23 cellular contexts compared by ENCODE assay signal in genomic region chr4:24067367-24067766, GRCh38.
DNase-seq lines count a peak whose midpoint lies in the region; ATAC-seq and TF ChIP-seq lines count a peak whose summit lies in the region.
"Had no signal": no experiment of that assay in that cellular context is flagged by ENCODE, and none has a peak within 500 bp of the region (broad histone marks: within the 10 kb centered on the region; RNA-seq: fewer than 3 reads in every experiment).

No MANE protein-coding gene starts in this region.

- H3K36me3 ChIP-seq in IMR-90 (ENCODE audit: control insufficient read depth, insufficient read depth, low read length) (no peaks in the 10 kb centered on the region), gastrocnemius medialis (no peaks in the 10 kb centered on the region), right lobe of liver (no peaks in the 10 kb centered on the region), smooth muscle cell (ENCODE audit: low read depth) (no peaks in the 10 kb centered on the region)
- H3K36me3 ChIP-seq: esophagus muscularis mucosa, lower lobe of right lung, pancreas, tibial nerve had no signal

- POLR2A ChIA-PET in IMR-90 (lab: Charles Lee; ENCODE audit: unreplicated experiment), result no interaction called here

- H2BK15ac ChIP-seq in IMR-90 (ENCODE audit: low read depth, low read length), result peak overlapping the region; percentile 58; the same call in 2 of the 3 replicates

- H3K4me2 ChIP-seq in IMR-90 (ENCODE audit: low read depth, low read length) (no peak overlapping the region; the same call in 1 of the 2 replicates), smooth muscle cell (no peak overlapping the region)
- H3K4me2 ChIP-seq: GM23338 had no signal

- CTCF ChIA-PET in Calu3 (lab: Charles Lee), result no interaction called here
- CTCF ChIA-PET in IMR-90 (lab: Yijun Ruan, JAX), result interaction anchor here (0.9 kb wide), 1 partner anchor 16 kb away, joined by 4 read pairs; no protein-coding TSS in a partner anchor

- TF ChIP-seq CTCF in Calu3 (IDR thresholded peaks at IDR 0.05; ENCODE audit: unreplicated experiment) (no peak), IMR-90 (conservative IDR thresholded peaks at IDR 0.05; ENCODE audit: low read depth, low read length) (no peak), gastrocnemius medialis (IDR thresholded peaks at IDR 0.05 in 4 of 5, conservative IDR thresholded peaks at IDR 0.05 in 1 of 5) (no peak), right lobe of liver (IDR thresholded peaks at IDR 0.05) (no peak), smooth muscle cell (IDR thresholded peaks at IDR 0.05; ENCODE audit: borderline replicate concordance, insufficient read depth, poor library complexity, severe bottlenecking) (no peak)

- peak overlapping the region; percentile 78 for H3K4ac ChIP-seq in IMR-90 (ENCODE audit: low read depth, low read length)

- ATAC-seq in IMR-90 (ENCODE audit: low read depth) (no peak), left cardiac atrium (peak; percentile 14 to 43), gastrocnemius medialis (peak; percentile 72 to 78), right lobe of liver (no peak)
- ATAC-seq: GM23338; lower lobe of right lung; natural killer cell treated with Interleukin-12 subunit alpha and Interleukin-12 subunit beta and Interleukin-15 and Interleukin-18, amount 100 ng/mL, for 72 hours had no signal

- H2BK120ac ChIP-seq in IMR-90 (ENCODE audit: low read depth, low read length), result peak overlapping the region; percentile 78

- TF ChIP-seq RAD21 in IMR-90 (IDR thresholded peaks at IDR 0.05; ENCODE audit: low read length), result no peak

- no peaks in the 10 kb centered on the region for H3K36me3 Mint-ChIP-seq in Calu3 (ENCODE audit: insufficient read depth, unreplicated experiment)
- H3K36me3 Mint-ChIP-seq: natural killer cell treated with Interleukin-12 subunit alpha and Interleukin-12 subunit beta and Interleukin-15 and Interleukin-18, amount 100 ng/mL, for 72 hours had no signal

- H3K4me3 Mint-ChIP-seq in Calu3 (ENCODE audit: low read depth, unreplicated experiment), result no peak overlapping the region
- H3K4me3 Mint-ChIP-seq: activated CD4-positive, alpha-beta memory T cell treated with anti-CD3 and anti-CD28 coated beads, Interleukin-2, amount 10 ng/mL, durations not matched to agents 7 days and 5 days; GM23338; natural killer cell treated with Interleukin-12 subunit alpha and Interleukin-12 subunit beta and Interleukin-15 and Interleukin-18, amount 100 ng/mL, for 72 hours; T-helper 2 cell treated with Interferon-gamma antibody and Interleukin-4, amounts not matched to agents 5 μg/mL and 100 μg/mL, for 36 hours had no signal

- TF ChIP-seq POLR2A in IMR-90 (IDR thresholded peaks at IDR 0.05; ENCODE audit: low read depth, low read length) (no peak), gastrocnemius medialis (IDR thresholded peaks at IDR 0.05) (no peak), right lobe of liver (IDR thresholded peaks at IDR 0.05) (no peak)

- peak overlapping the region; percentile 95 for H2BK5ac ChIP-seq in IMR-90 (ENCODE audit: low read depth, low read length, poor library complexity, severe bottlenecking)

- peaks cover 34% of the 10 kb centered on the region for H3K4me1 Mint-ChIP-seq in Calu3 (ENCODE audit: low read depth, unreplicated experiment)
- H3K4me1 Mint-ChIP-seq: activated CD4-positive, alpha-beta memory T cell treated with anti-CD3 and anti-CD28 coated beads, Interleukin-2, amount 10 ng/mL, durations not matched to agents 7 days and 5 days; GM23338 had no signal

- peak overlapping the region; percentile 74; the same call in 1 of the 2 replicates for H3K18ac ChIP-seq in IMR-90 (ENCODE audit: low read depth, low read length)

- intact Hi-C loops in Calu3 (cut with micrococcal nuclease; ENCODE audit: unreplicated experiment), result no loop called here
- intact Hi-C loops in IMR-90 (cut with micrococcal nuclease), result no loop called here
- intact Hi-C loops in left cardiac atrium (cut with DNase I), result no loop called here
- intact Hi-C loops in gastrocnemius medialis (cut with DNase I; ENCODE audit: low total_unique reads), result loop anchor here (5.0 to 10.0 kb wide), 2 partner anchors 350 to 517 kb away; partner anchors contain the start of gene DHX15
- intact Hi-C loops in right lobe of liver (cut with DNase I), result no loop called here

- peak overlapping the region; percentile 38 to 47; a peak in 3 of 4 replicates for H4K8ac ChIP-seq in IMR-90 (ENCODE audit: low read depth in 2 of 2, low read length in 2 of 2)

- peak overlapping the region; percentile 11; the same call in 1 of the 2 replicates for H3K23ac ChIP-seq in IMR-90 (ENCODE audit: low read depth, low read length)

- H3K9me3 Mint-ChIP-seq in Calu3 (ENCODE audit: low read depth, unreplicated experiment), result no peaks in the 10 kb centered on the region
- H3K9me3 Mint-ChIP-seq: GM23338; T-helper 2 cell treated with Interferon-gamma antibody and Interleukin-4, amounts not matched to agents 5 μg/mL and 100 μg/mL, for 36 hours had no signal

- no peaks in the 10 kb centered on the region for H3K79me2 ChIP-seq in smooth muscle cell (ENCODE audit: low read depth)

- DNase-seq in Calu3, result no peak
- DNase-seq in IMR-90, result no peak
- DNase-seq in left cardiac atrium, result no peak
- peak; percentile 22 to 48 for DNase-seq in gastrocnemius medialis
- DNase-seq in right lobe of liver, result no peak
- no peak for DNase-seq in smooth muscle cell (lab: John Stamatoyannopoulos, UW; ENCODE audit: unreplicated experiment)
- no peak for DNase-seq in middle frontal gyrus (ENCODE audit: extremely low spot score, low spot score)
- DNase-seq: activated CD4-positive, alpha-beta memory T cell treated with anti-CD3 and anti-CD28 coated beads, Interleukin-2, amount 10 ng/mL, durations not matched to agents 7 days and 5 days; activated CD8-positive, alpha-beta memory T cell treated with anti-CD3 and anti-CD28 coated beads, Interleukin-2, amount 50 U/mL, for 4 hours; activated naive CD4-positive, alpha-beta T cell treated with Interleukin-2 at 50 U/mL for 16 hours; DND-41; lower lobe of right lung; mucosa of descending colon; NCI-H1105; NCI-H187; stimulated activated CD4-positive, alpha-beta T cell treated with anti-CD3 and anti-CD28 coated beads, Interleukin-4, amount 100 ng/mL, for 24 hours had no signal

- 0 out of 2 replicates have a peak overlapping the region, but pooled peaks have one; percentile 6 for H3K56ac ChIP-seq in IMR-90 (ENCODE audit: extremely low read depth, insufficient read depth, low read length)

- H3K9me3 ChIP-seq in IMR-90 (ENCODE audit: control insufficient read depth, insufficient read depth, low read length), result no peaks in the 10 kb centered on the region
- no peaks in the 10 kb centered on the region for H3K9me3 ChIP-seq in gastrocnemius medialis
- no peaks in the 10 kb centered on the region for H3K9me3 ChIP-seq in right lobe of liver
- H3K9me3 ChIP-seq in smooth muscle cell (replicated peaks; ENCODE audit: low read depth), result no peaks in the 10 kb centered on the region
- H3K9me3 ChIP-seq: esophagus muscularis mucosa, lower lobe of right lung, mucosa of descending colon, pancreas, tibial nerve had no signal

- H3K9ac ChIP-seq in IMR-90 (ENCODE audit: low read depth, low read length) (no peak overlapping the region), smooth muscle cell (ENCODE audit: low read depth) (no peak overlapping the region)

- H4K5ac ChIP-seq in IMR-90 (ENCODE audit: low read depth, low read length), result peak overlapping the region; percentile 45; the same call in 1 of the 2 replicates

- H3K27me3 Mint-ChIP-seq in Calu3 (ENCODE audit: unreplicated experiment), result no peaks in the 10 kb centered on the region
- H3K27me3 Mint-ChIP-seq: activated CD4-positive, alpha-beta memory T cell treated with anti-CD3 and anti-CD28 coated beads, Interleukin-2, amount 10 ng/mL, durations not matched to agents 7 days and 5 days; natural killer cell treated with Interleukin-12 subunit alpha and Interleukin-12 subunit beta and Interleukin-15 and Interleukin-18, amount 100 ng/mL, for 72 hours had no signal

- H4K20me1 ChIP-seq in IMR-90 (ENCODE audit: insufficient read depth, low read length), result no peaks in the 10 kb centered on the region
- H4K20me1 ChIP-seq in smooth muscle cell (ENCODE audit: low read depth), result no peaks in the 10 kb centered on the region

- peak overlapping the region; percentile 62 for H2AK9ac ChIP-seq in IMR-90 (replicated peaks; ENCODE audit: low read depth, low read length, poor library complexity)

- H3K27me3 ChIP-seq in IMR-90 (ENCODE audit: control insufficient read depth, insufficient read depth, low read length) (no peaks in the 10 kb centered on the region), gastrocnemius medialis (no peaks in the 10 kb centered on the region), right lobe of liver (no peaks in the 10 kb centered on the region), smooth muscle cell (ENCODE audit: low read depth) (no peaks in the 10 kb centered on the region)
- H3K27me3 ChIP-seq: esophagus muscularis mucosa, pancreas, tibial nerve had no signal

- H4K91ac ChIP-seq in IMR-90 (ENCODE audit: insufficient read depth, low read depth, low read length), result peak overlapping the region; percentile 64

- H3K79me1 ChIP-seq in IMR-90 (ENCODE audit: low read depth in 1 of 2, low read length in 2 of 2), result no peaks in the 10 kb centered on the region; a peak in 1 of 4 replicates

- in situ Hi-C loops in IMR-90 (cut with MboI; ENCODE audit: low sequenced_read_pairs), result no loop called here
- in situ Hi-C loops in gastrocnemius medialis (cut with MboI; ENCODE audit: low sequenced_read_pairs in 4 of 4), result no loop called here

- H2BK20ac ChIP-seq in IMR-90 (ENCODE audit: low read depth, low read length), result peak overlapping the region; percentile 42; the same call in 1 of the 2 replicates

- H3K4me1 ChIP-seq in IMR-90 (ENCODE audit: control insufficient read depth, insufficient read depth, low read length), result peaks cover 14% of the 10 kb centered on the region
- peaks cover 5 to 6% of the 10 kb centered on the region in 2 donors for H3K4me1 ChIP-seq in gastrocnemius medialis
- no peaks in the 10 kb centered on the region for H3K4me1 ChIP-seq in right lobe of liver
- peaks cover 6% of the 10 kb centered on the region for H3K4me1 ChIP-seq in smooth muscle cell (ENCODE audit: low read depth)
- H3K4me1 ChIP-seq: lower lobe of right lung, pancreas, tibial nerve had no signal

- no TSS peak for BruUV-seq in Calu3 (replicated peaks; lab: Mats Ljungman, UMichigan)
- no TSS peak for BruUV-seq in IMR-90 (replicated peaks; lab: Mats Ljungman, UMichigan)

- WGBS in IMR-90 (ENCODE audit: extremely low coverage in 2 of 2, insufficient read length in 1 of 2), 2 experiments, result 73% methylated on average over 7 of the region's 9 CpGs; no CpG with 5 or more reads in 1 of the 2 experiments
- 83% methylated on average over 7 of the region's 9 CpGs for WGBS in right lobe of liver (ENCODE audit: insufficient coverage, low coverage, low lambda C conversion rate, missing lambda C conversion rate)
- 70% methylated on average over 9 of the region's 9 CpGs for WGBS in smooth muscle cell (ENCODE audit: low lambda C conversion rate)

- dilution Hi-C loops in IMR-90 (cut with HindIII; ENCODE audit: low sequenced_read_pairs, unreplicated experiment), result no loop called here

- peak overlapping the region; percentile 96 for H3K27ac Mint-ChIP-seq in Calu3 (ENCODE audit: unreplicated experiment)
- H3K27ac Mint-ChIP-seq: activated CD4-positive, alpha-beta memory T cell treated with anti-CD3 and anti-CD28 coated beads, Interleukin-2, amount 10 ng/mL, durations not matched to agents 7 days and 5 days; GM23338; natural killer cell treated with Interleukin-12 subunit alpha and Interleukin-12 subunit beta and Interleukin-15 and Interleukin-18, amount 100 ng/mL, for 72 hours; T-helper 2 cell treated with Interferon-gamma antibody and Interleukin-4, amounts not matched to agents 5 μg/mL and 100 μg/mL, for 36 hours had no signal

- H3K14ac ChIP-seq in IMR-90 (replicated peaks; ENCODE audit: low read depth, low read length), result peak overlapping the region; percentile 16

- H2AK5ac ChIP-seq in IMR-90 (ENCODE audit: low read depth, low read length), result peak overlapping the region; percentile 84

- no peak overlapping the region; the same call in 1 of the 2 replicates for H3K27ac ChIP-seq in IMR-90 (ENCODE audit: insufficient read depth, low read length)
- H3K27ac ChIP-seq in gastrocnemius medialis, result peak overlapping the region; percentile 80 to 89 (median 86)
- no peak overlapping the region for H3K27ac ChIP-seq in right lobe of liver
- H3K27ac ChIP-seq in smooth muscle cell (ENCODE audit: low read depth), result no peak overlapping the region
- H3K27ac ChIP-seq: C4-2B, esophagus muscularis mucosa, lower lobe of right lung, pancreas, tibial nerve had no signal

- H3K9me1 ChIP-seq in IMR-90 (ENCODE audit: insufficient read depth, low read length), result peaks cover 17% of the 10 kb centered on the region

- H3F3A ChIP-seq in smooth muscle cell (ENCODE audit: low read depth), result peaks cover 8% of the 10 kb centered on the region

- H2AFZ ChIP-seq in IMR-90 (replicated peaks; ENCODE audit: low read length, poor library complexity), result peak overlapping the region; percentile 2
- no peak overlapping the region for H2AFZ ChIP-seq in smooth muscle cell (ENCODE audit: low read depth)
- H2AFZ ChIP-seq: GM23338 had no signal

- H3K4me3 ChIP-seq in IMR-90 (ENCODE audit: insufficient read depth, low read depth, low read length) (no peak overlapping the region), gastrocnemius medialis (peak overlapping the region; percentile 20 to 39 (median 28)), right lobe of liver (no peak overlapping the region), smooth muscle cell (no peak overlapping the region)
- H3K4me3 ChIP-seq: esophagus muscularis mucosa, GM23338, lower lobe of right lung, mucosa of descending colon, pancreas, tibial nerve had no signal

Comparison
In these comparisons a context has a peak if more than half of its experiments do, and no peak if none do; other contexts are left out.
1. DNase-seq: peak in gastrocnemius medialis (2 of 2); none in Calu3 (single experiment), IMR-90 (single experiment), left cardiac atrium (single experiment), right lobe of liver (0 of 3), smooth muscle cell (single experiment) and middle frontal gyrus (single experiment).
2. ATAC-seq: peak in left cardiac atrium (2 of 2) and gastrocnemius medialis (2 of 2); none in IMR-90 (single experiment) and right lobe of liver (0 of 4).
3. H3K27ac ChIP-seq: peak in gastrocnemius medialis (4 of 4); none in IMR-90 (single experiment), right lobe of liver (0 of 3) and smooth muscle cell (single experiment).
4. H3K4me3 ChIP-seq: peak in gastrocnemius medialis (4 of 4); none in IMR-90 (single experiment), right lobe of liver (0 of 3) and smooth muscle cell (single experiment).